Comparison of ENCODE assay signal across 23 cellular contexts in genomic region chr5:123170816-123171345, GRCh38.
DNase-seq lines count a peak whose midpoint lies in the region; ATAC-seq, FAIRE-seq and TF ChIP-seq lines count a peak whose summit lies in the region.
"Had no signal": no experiment of that assay in that cellular context is flagged by ENCODE, and none has a peak within 500 bp of the region (broad histone marks: within the 10 kb centered on the region; RNA-seq: fewer than 3 reads in every experiment).

No MANE protein-coding gene starts in this region.

- H3K4me1 ChIP-seq in RWPE2 (ENCODE audit: insufficient read depth, poor library complexity, severe bottlenecking) (peaks cover 3% of the 10 kb centered on the region), OCI-LY7 (ENCODE audit: insufficient read depth, low read length, poor library complexity, severe bottlenecking) (no peaks in the 10 kb centered on the region), suprapubic skin (peaks cover 14% of the 10 kb centered on the region)
- H3K4me1 ChIP-seq: A549, SJSA1 had no signal

- H3K9me3 ChIP-seq in RWPE2 (ENCODE audit: severe bottlenecking) (no peaks in the 10 kb centered on the region), OCI-LY7 (ENCODE audit: low read length) (no peaks in the 10 kb centered on the region), suprapubic skin (no peaks in the 10 kb centered on the region)
- H3K9me3 ChIP-seq: A549, SJSA1 had no signal

- H3K36me3 ChIP-seq in H7 (replicated peaks; ENCODE audit: control insufficient read depth, insufficient read depth, low read length) (no peaks in the 10 kb centered on the region), RWPE2 (ENCODE audit: low read depth) (no peaks in the 10 kb centered on the region), OCI-LY7 (ENCODE audit: insufficient read depth, low read length) (no peaks in the 10 kb centered on the region), suprapubic skin (no peaks in the 10 kb centered on the region)
- H3K36me3 ChIP-seq: SJSA1 had no signal

- no peak for TF ChIP-seq CTCF in RWPE2 (IDR thresholded peaks at IDR 0.05; ENCODE audit: poor library complexity, severe bottlenecking)
- TF ChIP-seq CTCF in epithelial cell of esophagus (IDR thresholded peaks at IDR 0.05; ENCODE audit: insufficient read depth, low read depth, low read length, missing control alignments): no peak
- TF ChIP-seq CTCF in nephron (IDR thresholded peaks at IDR 0.05; ENCODE audit: unreplicated experiment in 3 of 3): no peak
- TF ChIP-seq CTCF in OCI-LY7 (conservative IDR thresholded peaks at IDR 0.05; ENCODE audit: low read length): no peak
- TF ChIP-seq CTCF in suprapubic skin (IDR thresholded peaks at IDR 0.05): no peak

- DNase-seq in H7 (peak; percentile 19), RWPE2 (ENCODE audit: low spot score) (no peak), epithelial cell of esophagus (ENCODE audit: low read depth) (peak; percentile 78), GM12891 (ENCODE audit: insufficient read length, low spot score) (no peak), OCI-LY7 (ENCODE audit: low spot score) (no peak), suprapubic skin (ENCODE audit: low spot score in 2 of 2) (no peak), NCI-H1930 (lab: John Stamatoyannopoulos, UW) (no peak)
- DNase-seq: CD4-positive, alpha-beta memory T cell; DMS53; EL; GOT3; NCI-H1092 treated with DMSO at 0.1 percent for 48 hours; NCI-H146; NCI-H2081; NCI-H510A; NCI-H774; PC-3 had no signal

- intact Hi-C loops in OCI-LY7 (cut with micrococcal nuclease; ENCODE audit: unreplicated experiment): no loop called here

- no peaks in the 10 kb centered on the region for H3K27me3 ChIP-seq in H7 (ENCODE audit: control insufficient read depth, insufficient read depth, low read length)
- H3K27me3 ChIP-seq in RWPE2 (ENCODE audit: insufficient read depth, poor library complexity, severe bottlenecking): peaks cover 11% of the 10 kb centered on the region
- no peaks in the 10 kb centered on the region for H3K27me3 ChIP-seq in suprapubic skin
- H3K27me3 ChIP-seq: SJSA1 had no signal

- no peaks in the 10 kb centered on the region for H3K9me2 ChIP-seq in OCI-LY7 (ENCODE audit: insufficient read depth, low read length)

- no peaks in the 10 kb centered on the region for H3K9me3 Mint-ChIP-seq in nephron

- H4K20me1 ChIP-seq in OCI-LY7 (ENCODE audit: insufficient read depth, low read length): no peaks in the 10 kb centered on the region

- CTCF ChIA-PET in OCI-LY7 (lab: Charles Lee; ENCODE audit: unreplicated experiment): no interaction called here

- no peak for TF ChIP-seq EP300 in suprapubic skin (IDR thresholded peaks at IDR 0.05)

- WGBS in suprapubic skin: 39% methylated on average over 13 of the region's 13 CpGs

- H3K4me1 Mint-ChIP-seq in nephron: peaks cover 16% of the 10 kb centered on the region
- H3K4me1 Mint-ChIP-seq: CD4-positive, alpha-beta memory T cell had no signal

- POLR2A ChIA-PET in OCI-LY7 (lab: Charles Lee): no interaction called here

- BruUV-seq in OCI-LY7 (replicated peaks; lab: Mats Ljungman, UMichigan): no TSS peak

- no peak overlapping the region for H3K4me2 ChIP-seq in OCI-LY7 (ENCODE audit: low read length)
- H3K4me2 ChIP-seq: A549 had no signal

- no peak for FAIRE-seq in GM12891 (lab: Jason Lieb, UNC)
- FAIRE-seq: A549, GM12878, GM19239, K562 had no signal

- TF ChIP-seq POLR2A in GM12891 (IDR thresholded peaks at IDR 0.05; ENCODE audit: low read depth, low read length) (no peak), suprapubic skin (IDR thresholded peaks at IDR 0.05) (no peak)

- H3K36me3 Mint-ChIP-seq in nephron (ENCODE audit: low read depth): peaks cover 3% of the 10 kb centered on the region
- H3K36me3 Mint-ChIP-seq: CD4-positive, alpha-beta memory T cell had no signal

- peaks cover 3% of the 10 kb centered on the region for H3K27me3 Mint-ChIP-seq in nephron (ENCODE audit: low read depth)

- ATAC-seq in RWPE2 (ENCODE audit: low read depth): peak; percentile 85
- ATAC-seq: A549, GM12878, K562, PC-3 had no signal

- H3K79me2 ChIP-seq in OCI-LY7 (ENCODE audit: insufficient read depth, low read depth, low read length): no peaks in the 10 kb centered on the region

- H3K4me3 ChIP-seq in H7 (ENCODE audit: insufficient read depth, low read depth, low read length) (no peak overlapping the region), RWPE2 (ENCODE audit: severe bottlenecking) (no peak overlapping the region), epithelial cell of esophagus (ENCODE audit: low read length) (no peak overlapping the region), OCI-LY7 (ENCODE audit: low read depth, low read length, poor library complexity, severe bottlenecking) (no peak overlapping the region), suprapubic skin (no peak overlapping the region)
- H3K4me3 ChIP-seq: A549, GM12878, K562, SJSA1 had no signal

- H3K27ac ChIP-seq in RWPE2 (ENCODE audit: poor library complexity, severe bottlenecking) (no peak overlapping the region), OCI-LY7 (ENCODE audit: low read depth, low read length, poor library complexity, severe bottlenecking) (no peak overlapping the region), suprapubic skin (no peak overlapping the region)
- H3K27ac ChIP-seq: A549, SJSA1 had no signal

- no peak overlapping the region for H2AFZ ChIP-seq in OCI-LY7 (ENCODE audit: low read length)

- H3K27ac Mint-ChIP-seq in nephron: peak overlapping the region in 2 of 3 experiments; percentile 19 to 46
- H3K27ac Mint-ChIP-seq: CD4-positive, alpha-beta memory T cell had no signal

- no peak overlapping the region for H3K4me3 Mint-ChIP-seq in nephron
- H3K4me3 Mint-ChIP-seq: CD4-positive, alpha-beta memory T cell had no signal

TF ChIP-seq in GM12891, 5 proteins besides CTCF, POLR2A, EP300 and RAD21:
- no peak for TF ChIP-seq PAX5 (IDR thresholded peaks at IDR 0.05; ENCODE audit: insufficient read depth, low read length, severe bottlenecking)

Comparison
In these comparisons a context has a peak if more than half of its experiments do, and no peak if none do; other contexts are left out.
1. DNase-seq: peak in H7 (single experiment) and epithelial cell of esophagus (single experiment); none in RWPE2 (single experiment), GM12891 (single experiment), OCI-LY7 (single experiment), suprapubic skin (0 of 2) and NCI-H1930 (0 of 2).